28 cellular contexts compared by ENCODE assay signal in genomic region chr9:122042056-122042455, GRCh38.
"Had no signal": no experiment of that assay in that cellular context is flagged by ENCODE, and none has a peak within 500 bp of the region (broad histone marks: within the 10 kb centered on the region; RNA-seq: fewer than 3 reads in every experiment).

No MANE protein-coding gene starts in this region.

- H3K27ac ChIP-seq: adrenal gland, body of pancreas, breast epithelium, SJSA1, WERI-Rb-1 had no signal

- ATAC-seq: activated naive CD4-positive, alpha-beta T cell treated with anti-CD3 and anti-CD28 coated beads, Interleukin-2, amount 50 U/mL, for 72 hours; activated T-cell treated with anti-CD3 and anti-CD28 coated beads, Interleukin-2, amount 50 U/mL, for 4 hours; body of pancreas; K562; Panc1; T-cell; T-helper 17 cell had no signal

- H3K36me3 ChIP-seq: adrenal gland, breast epithelium, WERI-Rb-1 had no signal

- DNase-seq: activated CD4-positive, alpha-beta T cell treated with anti-CD3 and anti-CD28 coated beads for 1 hour; activated CD4-positive, alpha-beta T cell treated with anti-CD3 and anti-CD28 coated beads for 48 hours; activated CD4-positive, alpha-beta T cell treated with anti-CD3 and anti-CD28 coated beads, Interleukin-2, amount 50 U/mL, for 48 hours; activated CD4-positive, CD25-positive, alpha-beta regulatory T cell; activated CD8-positive, alpha-beta memory T cell treated with anti-CD3 and anti-CD28 coated beads, Interleukin-2, amount 50 U/mL, for 4 hours; activated gamma-delta T cell treated with Interleukin-2 at 50 U/mL for 16 hours; activated naive CD4-positive, alpha-beta T cell treated with anti-CD3 and anti-CD28 coated beads for 36 hours; activated T-cell treated with anti-CD3 and anti-CD28 coated beads for 4 hours; activated T-cell treated with anti-CD3 and anti-CD28 coated beads, Interleukin-2, amount 50 U/mL, for 4 hours; adrenal gland; body of pancreas; NCI-H1105 treated with DMSO at 0.1 percent for 48 hours; NCI-H1436; NCI-H1694; NCI-H1930; NCI-H2081 treated with DMSO at 0.1 percent for 48 hours; NCI-H345; NCI-H524 treated with DMSO at 0.1 percent for 48 hours; SHP77; SK-N-SH; T-cell; T-helper 17 cell; WERI-Rb-1 had no signal

- H3K9me3 ChIP-seq: adrenal gland, body of pancreas, breast epithelium, SJSA1, SK-N-SH had no signal

- H3K4me3 ChIP-seq: adrenal gland, body of pancreas, breast epithelium, K562, SJSA1 had no signal

- H3K9ac ChIP-seq: SK-N-SH had no signal

- H3K27me3 ChIP-seq: adrenal gland, body of pancreas, breast epithelium, SJSA1 had no signal
